ENCODE assay signal across 10 cellular contexts in genomic region chr11:82858556-82859091, GRCh38. TPM values are rescaled to one million over a fixed set of nuclear protein-coding genes. Genes with fewer than 3 reads are reported as not detected.
DNase-seq lines count a peak whose midpoint lies in the region; TF ChIP-seq lines count a peak whose summit lies in the region.
"Had no signal": no experiment of that assay in that cellular context is flagged by ENCODE, and none has a peak within 500 bp of the region (broad histone marks: within the 10 kb centered on the region; RNA-seq: fewer than 3 reads in every experiment).

No MANE protein-coding gene starts in this region.

- peaks cover 9 to 19% (median 16%) of the 10 kb centered on the region in 4 donors for H3K4me1 ChIP-seq in esophagus muscularis mucosa

- TF ChIP-seq POLR2A in esophagus muscularis mucosa (IDR thresholded peaks at IDR 0.05; ENCODE audit: low read depth), result no peak

- peak overlapping the region; percentile 20 to 53 (median 42) for H3K27ac ChIP-seq in esophagus muscularis mucosa (replicated peaks in 1 of 4)

- H3K27me3 ChIP-seq in esophagus muscularis mucosa, result no peaks in the 10 kb centered on the region

- H3K4me3 ChIP-seq in esophagus muscularis mucosa, result no peak overlapping the region

- H3K36me3 ChIP-seq in esophagus muscularis mucosa, result peaks cover 0 to 4% (median 0%) of the 10 kb centered on the region in 4 donors

- TF ChIP-seq CTCF in esophagus muscularis mucosa (IDR thresholded peaks at IDR 0.05), result no peak

- intact Hi-C loops in esophagus muscularis mucosa (cut with DNase I), result no loop called here

- H3K9me3 ChIP-seq in esophagus muscularis mucosa, result no peaks in the 10 kb centered on the region

- peak; percentile 91 for DNase-seq in EL
- peak; percentile 51 for DNase-seq in RKO (ENCODE audit: low spot score)
- DNase-seq in esophagus muscularis mucosa (ENCODE audit: extremely low spot score), result no peak
- DNase-seq in pons (ENCODE audit: low spot score), result peak; percentile 76
- no peak for DNase-seq in Kasumi-1 (lab: John Stamatoyannopoulos, UW)
- DNase-seq in mesenteric fat pad (ENCODE audit: low spot score), result no peak
- no peak for DNase-seq in stimulated activated CD4-positive, alpha-beta T cell treated with anti-CD3 and anti-CD28 coated beads, Interleukin-2, amount 100 ng/mL, for 48 hours
- DNase-seq in globus pallidus (ENCODE audit: low spot score), result no peak
- DNase-seq: glutamatergic neuron, NCI-H187 had no signal

- WGBS in esophagus muscularis mucosa, result 26% methylated on average over 1 of the region's 1 CpG

- no peak for TF ChIP-seq EP300 in esophagus muscularis mucosa (IDR thresholded peaks at IDR 0.05)

RNA-seq across cellular contexts. Expression of gene PRCP, which starts 41.6 kb away (rescaled TPM):
- 10 to 100 TPM; 29.1 to 46.2 (median 35.0) TPM for total RNA-seq in esophagus muscularis mucosa
- total RNA-seq in mesenteric fat pad, result 71.4 TPM

RNA-seq across cellular contexts. Expression of gene DDIAS, which starts 42.9 kb away (rescaled TPM):
- 1 to 10 TPM in 1 of 4 donors, under 1 TPM in 2, not detected in 1; 0.17 to 1.6 (median 0.52) TPM for total RNA-seq in esophagus muscularis mucosa
- 1.7 TPM for total RNA-seq in mesenteric fat pad

Comparison
In these comparisons a context has a peak if more than half of its experiments do, and no peak if none do; other contexts are left out.
1. DNase-seq: peak in EL (single experiment), RKO (single experiment) and pons (single experiment); none in esophagus muscularis mucosa (single experiment), Kasumi-1 (0 of 2), mesenteric fat pad (single experiment), stimulated activated CD4-positive, alpha-beta T cell treated with anti-CD3 and anti-CD28 coated beads, Interleukin-2, amount 100 ng/mL, for 48 hours (0 of 2) and globus pallidus (single experiment).